Comparison of ENCODE assay signal across 1 cellular context in genomic region chr5:112957970-112958773, GRCh38.
A peak's percentile ranks its signal among the peaks of the same experiment; 100 is the strongest.
TF ChIP-seq lines count a peak whose summit lies in the region.

No MANE protein-coding gene starts in this region.

TF ChIP-seq in HepG2, 621 proteins besides CTCF, POLR2A, EP300 and RAD21 (continued from another document):
- TF ChIP-seq ZBTB43 (CRISPR knock-in tag; conservative IDR thresholded peaks at IDR 0.05) (no peak), ZFY (CRISPR knock-in tag; IDR thresholded peaks at IDR 0.05) (no peak), ADNP (CRISPR knock-in tag; IDR thresholded peaks at IDR 0.05) (no peak), JUND (CRISPR knock-in tag; IDR thresholded peaks at IDR 0.05) (0 out of 2 replicates have a peak, but pooled peaks have one; percentile 36), ELF3 (CRISPR knock-in tag; IDR thresholded peaks at IDR 0.05) (peak; percentile 33; the same call in 1 of the 2 replicates), ZNF318 (CRISPR knock-in tag; IDR thresholded peaks at IDR 0.05) (no peak), ZNF207 (IDR thresholded peaks at IDR 0.05; ENCODE audit: borderline replicate concordance) (no peak), TSC22D2 (CRISPR knock-in tag; IDR thresholded peaks at IDR 0.05; ENCODE audit: borderline replicate concordance) (no peak), MIER3 (CRISPR knock-in tag; IDR thresholded peaks at IDR 0.05; ENCODE audit: borderline replicate concordance) (no peak), CAMTA2 (CRISPR knock-in tag; IDR thresholded peaks at IDR 0.05; ENCODE audit: borderline replicate concordance) (no peak), HIVEP1 (CRISPR knock-in tag; IDR thresholded peaks at IDR 0.05) (no peak), HNRNPUL1 (IDR thresholded peaks at IDR 0.05; ENCODE audit: low read depth, low read length) (no peak), SSRP1 (CRISPR knock-in tag; IDR thresholded peaks at IDR 0.05) (no peak), ZSCAN30 (CRISPR knock-in tag; IDR thresholded peaks at IDR 0.05) (no peak), IKZF1 (IDR thresholded peaks at IDR 0.05) (no peak), ZNF17 (CRISPR knock-in tag; IDR thresholded peaks at IDR 0.05) (no peak), POLR2AphosphoS2 (IDR thresholded peaks at IDR 0.05; ENCODE audit: low read depth, low read length) (no peak), TCF7 (IDR thresholded peaks at IDR 0.05; ENCODE audit: low read depth) (0 out of 2 replicates have a peak, but pooled peaks have one; percentile 9), SAP130 (CRISPR knock-in tag; IDR thresholded peaks at IDR 0.05; ENCODE audit: low read depth) (0 out of 2 replicates have a peak, but pooled peaks have one; percentile 15), FUBP1 (CRISPR knock-in tag; IDR thresholded peaks at IDR 0.05; ENCODE audit: borderline replicate concordance) (no peak), KAT7 (CRISPR knock-in tag; IDR thresholded peaks at IDR 0.05; ENCODE audit: borderline replicate concordance) (no peak), CHD4 (IDR thresholded peaks at IDR 0.05; ENCODE audit: borderline replicate concordance, low read length) (no peak), ZSCAN21 (CRISPR knock-in tag; IDR thresholded peaks at IDR 0.05; ENCODE audit: borderline replicate concordance) (no peak), ATF5 (CRISPR knock-in tag; IDR thresholded peaks at IDR 0.05; ENCODE audit: low read depth) (no peak), ZNF615 (CRISPR knock-in tag; IDR thresholded peaks at IDR 0.05; ENCODE audit: borderline replicate concordance) (no peak), FOXC1 (CRISPR knock-in tag; IDR thresholded peaks at IDR 0.05; ENCODE audit: borderline replicate concordance) (no peak), PHF20 (CRISPR knock-in tag; IDR thresholded peaks at IDR 0.05) (no peak), CREM (IDR thresholded peaks at IDR 0.05) (no peak), CREM (CRISPR knock-in tag; IDR thresholded peaks at IDR 0.05) (no peak), TBP (CRISPR knock-in tag; IDR thresholded peaks at IDR 0.05) (no peak), SAFB2 (CRISPR knock-in tag; IDR thresholded peaks at IDR 0.05; ENCODE audit: borderline replicate concordance, low read depth) (no peak), SOX13 (IDR thresholded peaks at IDR 0.05) (no peak), SOX13 (CRISPR knock-in tag; conservative IDR thresholded peaks at IDR 0.05 in 1 of 2, IDR thresholded peaks at IDR 0.05 in 1 of 2) (no peak), CENPT (CRISPR knock-in tag; IDR thresholded peaks at IDR 0.05; ENCODE audit: low read depth) (no peak), HNF4A (CRISPR knock-in tag; IDR thresholded peaks at IDR 0.05) (no peak), ZNF234 (CRISPR knock-in tag; conservative IDR thresholded peaks at IDR 0.05) (no peak), HMG20A (CRISPR knock-in tag; IDR thresholded peaks at IDR 0.05; ENCODE audit: borderline replicate concordance) (peak; percentile 57; the same call in 1 of the 2 replicates), FOSL1 (CRISPR knock-in tag; IDR thresholded peaks at IDR 0.05; ENCODE audit: borderline replicate concordance) (peak; percentile 61; the same call in 1 of the 2 replicates), JDP2 (CRISPR knock-in tag; IDR thresholded peaks at IDR 0.05; ENCODE audit: borderline replicate concordance) (no peak), ZBED4 (CRISPR knock-in tag; IDR thresholded peaks at IDR 0.05; ENCODE audit: borderline replicate concordance) (no peak), DRAP1 (CRISPR knock-in tag; IDR thresholded peaks at IDR 0.05) (no peak), BORCS8-MEF2B (CRISPR knock-in tag; IDR thresholded peaks at IDR 0.05) (no peak), BRCA1 (CRISPR knock-in tag; IDR thresholded peaks at IDR 0.05) (no peak), GATAD2A (CRISPR knock-in tag; IDR thresholded peaks at IDR 0.05) (peak; percentile 56; the same call in 1 of the 2 replicates), ISL2 (CRISPR knock-in tag; IDR thresholded peaks at IDR 0.05) (no peak)
